Comparison of ENCODE assay signal across 8 cellular contexts in genomic region chr7:5527387-5528070, GRCh38. TPM values are rescaled to one million over a fixed set of nuclear protein-coding genes. Genes with fewer than 3 reads are reported as not detected.
DNase-seq lines count a peak whose midpoint lies in the region; ATAC-seq, FAIRE-seq and TF ChIP-seq lines count a peak whose summit lies in the region.
"Not testable (repeated sequence)": the region's sequence is repeated elsewhere in the genome, so short reads cannot be mapped to it uniquely, and the experiment has no call there.

No MANE protein-coding gene starts in this region.

- TF ChIP-seq RAD21 in HepG2 (CRISPR knock-in tag; IDR thresholded peaks at IDR 0.05): not testable (repeated sequence)

- H3K4me1 ChIP-seq in DOHH2 (ENCODE audit: control insufficient read depth, low read length) (peaks cover 37% of the 10 kb centered on the region), HepG2 (ENCODE audit: insufficient read depth, low read length) (peaks cover 30% of the 10 kb centered on the region), thyroid gland (peaks cover 31 to 34% of the 10 kb centered on the region in 2 donors)
- H3K4me1 ChIP-seq in pancreas: not testable (repeated sequence)

- BruUV-seq in HepG2 (replicated peaks; lab: Mats Ljungman, UMichigan): TSS peak; percentile 68

- H3K9me3 ChIP-seq in DOHH2 (ENCODE audit: control insufficient read depth, insufficient read depth, low read length); HepG2 (ENCODE audit: low read length); pancreas; thyroid gland: not testable (repeated sequence)

- not testable (repeated sequence) for TF ChIP-seq EP300 in HepG2 (IDR thresholded peaks at IDR 0.05; ENCODE audit: low read depth in 2 of 2, low read length in 2 of 2); HepG2 (CRISPR knock-in tag; IDR thresholded peaks at IDR 0.05; ENCODE audit: borderline replicate concordance)

- H3K79me2 ChIP-seq in DOHH2 (ENCODE audit: control insufficient read depth, low read length) (peaks cover 35% of the 10 kb centered on the region), HepG2 (ENCODE audit: insufficient read depth, low read length) (peaks cover 27% of the 10 kb centered on the region)

- in situ Hi-C loops in astrocyte of the spinal cord (cut with HindIII; ENCODE audit: low sequenced_read_pairs); HepG2 (cut with HindIII; ENCODE audit: extremely low pct_ligation_motif_present, low pct_unique_long_range_greater_than_20kb): not testable (repeated sequence)

- H3F3A ChIP-seq in DOHH2 (ENCODE audit: control insufficient read depth, insufficient read depth): peaks cover 84% of the 10 kb centered on the region

- not testable (repeated sequence) for H2AFZ ChIP-seq in HepG2 (ENCODE audit: low read length)

- WGBS in HepG2 (ENCODE audit: low lambda C conversion rate): 85% methylated on average over 17 of the region's 19 CpGs
- 66 to 68% methylated on average over 19 of the region's 19 CpGs for WGBS in pancreas, 2 donors
- WGBS in thyroid gland, 2 donors: 59% methylated on average over 17 to 18 of the region's 19 CpGs

- not testable (repeated sequence) for H3K9me2 ChIP-seq in DOHH2 (replicated peaks; ENCODE audit: control insufficient read depth, low read length)

- DNase-seq in Jurkat, Clone E6-1 (ENCODE audit: low read depth, low spot score); astrocyte of the spinal cord (ENCODE audit: low read depth, low spot score); HepG2 (ENCODE audit: low spot score); thyroid gland: not testable (repeated sequence)
- peak; percentile 48 for DNase-seq in activated CD4-positive, alpha-beta T cell treated with anti-CD3 and anti-CD28 coated beads for 1 hour
- DNase-seq in fibroblast of gingiva (ENCODE audit: low read depth) (peak; percentile 26), pancreas (peak in 2 of 6 donors; percentile 26 to 30)

- H3K36me3 ChIP-seq in DOHH2 (ENCODE audit: control insufficient read depth, low read length) (peaks cover 70% of the 10 kb centered on the region), HepG2 (replicated peaks in 1 of 2; ENCODE audit: control insufficient read depth in 1 of 2, insufficient read depth in 2 of 2, low read length in 2 of 2) (peaks cover 8 to 29% of the 10 kb centered on the region in 2 experiments), pancreas (peaks cover 0 to 37% (median 33%) of the 10 kb centered on the region in 3 donors), thyroid gland (peaks cover 36 to 40% of the 10 kb centered on the region in 2 donors)

- H3K27me3 ChIP-seq in DOHH2 (ENCODE audit: control insufficient read depth, low read length); HepG2 (ENCODE audit: control insufficient read depth in 1 of 2, insufficient read depth in 2 of 2, low read length in 2 of 2); pancreas; thyroid gland: not testable (repeated sequence)

- not testable (repeated sequence) for FAIRE-seq in HepG2 (lab: Jason Lieb, UNC); pancreas (lab: Jason Lieb, UNC)

- H3K4me2 ChIP-seq in DOHH2 (ENCODE audit: low read length) (peak overlapping the region; percentile 80), HepG2 (ENCODE audit: low read depth, low read length) (peak overlapping the region; percentile 69; the same call in 1 of the 2 replicates)

- CTCF ChIA-PET in HepG2 (lab: Yijun Ruan, JAX; ENCODE audit: low intra/inter-chr PET ratio, low total read pairs): not testable (repeated sequence)

- peak in 1 of 2 experiments; percentile 64; a peak in 2 of 4 replicates for TF ChIP-seq POLR2A in HepG2 (IDR thresholded peaks at IDR 0.05; ENCODE audit: insufficient read depth in 1 of 2, low read depth in 2 of 2, low read length in 2 of 2)
- not testable (repeated sequence) for TF ChIP-seq POLR2A in thyroid gland (IDR thresholded peaks at IDR 0.05)

- ATAC-seq in HepG2, pancreas: not testable (repeated sequence)

- H4K20me1 ChIP-seq in DOHH2 (ENCODE audit: control insufficient read depth, insufficient read depth, low read depth, low read length) (peaks cover 20% of the 10 kb centered on the region), HepG2 (ENCODE audit: insufficient read depth, low read length) (peaks cover 33% of the 10 kb centered on the region)

- TF ChIP-seq CTCF in DOHH2 (IDR thresholded peaks at IDR 0.05; ENCODE audit: low read depth, low read length, poor library complexity, severe bottlenecking); astrocyte of the spinal cord (IDR thresholded peaks at IDR 0.05; ENCODE audit: low read depth, low read length); HepG2 (CRISPR knock-in tag; IDR thresholded peaks at IDR 0.05); pancreas (IDR thresholded peaks at IDR 0.05); thyroid gland (IDR thresholded peaks at IDR 0.05): not testable (repeated sequence)

- H3K9ac ChIP-seq in HepG2 (ENCODE audit: insufficient read depth, low read depth, low read length): not testable (repeated sequence)

- H3K4me3 ChIP-seq in DOHH2 (ENCODE audit: low read length): peak overlapping the region; percentile 79
- peak overlapping the region; percentile 89 for H3K4me3 ChIP-seq in Jurkat, Clone E6-1 (ENCODE audit: low read length)
- peak overlapping the region; percentile 81 for H3K4me3 ChIP-seq in astrocyte of the spinal cord (ENCODE audit: low read depth, low read length)
- H3K4me3 ChIP-seq in HepG2 (replicated peaks in 1 of 3; ENCODE audit: insufficient read depth in 1 of 3, low read depth in 2 of 3, low read length in 3 of 3): peak overlapping the region in 2 of 3 experiments; percentile 89 to 93; a peak in 4 of 6 replicates
- peak overlapping the region; percentile 5 to 100 (median 88) for H3K4me3 ChIP-seq in pancreas
- peak overlapping the region in 1 of 3 donors; percentile 88 for H3K4me3 ChIP-seq in thyroid gland (replicated peaks in 1 of 3)

- intact Hi-C loops in HepG2 (cut with micrococcal nuclease; ENCODE audit: unreplicated experiment); pancreas (cut with DNase I); thyroid gland (cut with DNase I): not testable (repeated sequence)

- H3K27ac ChIP-seq in DOHH2 (ENCODE audit: low read depth, low read length): peak overlapping the region; percentile 92; the same call in 1 of the 2 replicates
- not testable (repeated sequence) for H3K27ac ChIP-seq in HepG2 (ENCODE audit: extremely low read length, insufficient read depth, low read length)
- peak overlapping the region in 1 of 4 donors; percentile 10 for H3K27ac ChIP-seq in pancreas
- peak overlapping the region; percentile 100 for H3K27ac ChIP-seq in thyroid gland

- POLR2A ChIA-PET in HepG2 (lab: Yijun Ruan, JAX): interaction anchor here (1.2 kb wide), 1 partner anchor 31 kb away, joined by 7 read pairs; no protein-coding TSS in a partner anchor

RNA-seq across cellular contexts. Expression of gene ACTB, which starts 2.9 kb away (rescaled TPM):
- 12,249 TPM for polyA plus RNA-seq in Jurkat, Clone E6-1 (2012; ENCODE audit: insufficient read depth, insufficient read length)
- 983 and 1,099 TPM in 2 replicates for total RNA-seq in HepG2 (2016; rRNA removed; fragmentation: Illumina TruSeq; extraction: Trizol)
- 406 and 413 TPM in 2 replicates for total RNA-seq in HepG2 (2016; cell fraction: cytosol; rRNA removed; fragmentation: Illumina TruSeq; extraction: Trizol; ENCODE audit: low read depth)
- total RNA-seq in HepG2 (2016; cell fraction: insoluble cytoplasmic fraction; rRNA removed; fragmentation: Illumina TruSeq; extraction: Trizol): 966 and 972 TPM in 2 replicates
- 815 and 929 TPM in 2 replicates for total RNA-seq in HepG2 (2016; cell fraction: membrane; rRNA removed; fragmentation: Illumina TruSeq; extraction: Trizol)
- 668 and 755 TPM in 2 replicates for total RNA-seq in HepG2 (2016; cell fraction: nucleus; rRNA removed; fragmentation: Illumina TruSeq; extraction: Trizol)
- polyA plus RNA-seq in HepG2 (2011; rRNA removed): 984 and 1,160 TPM in 2 replicates
- polyA plus RNA-seq in HepG2 (2011; cell fraction: cytosol; rRNA removed): 567 and 620 TPM in 2 replicates
- polyA plus RNA-seq in HepG2 (2011; cell fraction: nucleus; rRNA removed): 1,565 and 1,995 TPM in 2 replicates
- polyA plus RNA-seq in HepG2 (2012): 984 and 1,070 TPM in 2 replicates
- polyA plus RNA-seq in HepG2 (2016; cell fraction: cytosol; fragmentation: Illumina TruSeq; extraction: Trizol; ENCODE audit: low read depth): 510 and 558 TPM in 2 replicates
- polyA plus RNA-seq in HepG2 (2016; cell fraction: insoluble cytoplasmic fraction; fragmentation: Illumina TruSeq; extraction: Trizol; ENCODE audit: low read depth): 1,764 and 2,207 TPM in 2 replicates
- polyA plus RNA-seq in HepG2 (2016; cell fraction: membrane; fragmentation: Illumina TruSeq; extraction: Trizol; ENCODE audit: low read depth): 1,095 and 1,097 TPM in 2 replicates
- 1,747 and 1,824 TPM in 2 replicates for polyA plus RNA-seq in HepG2 (2016; cell fraction: nucleus; fragmentation: Illumina TruSeq; extraction: Trizol; ENCODE audit: insufficient read depth, low read depth)
- polyA minus RNA-seq in HepG2 (2011; rRNA and poly(A)+ RNA removed; ENCODE audit: low replicate concordance): 2,677 and 2,857 TPM in 2 replicates
- polyA minus RNA-seq in HepG2 (2011; cell fraction: cytosol; rRNA and poly(A)+ RNA removed): 1,014 and 1,055 TPM in 2 replicates
- 329 and 574 TPM in 2 replicates for polyA minus RNA-seq in HepG2 (2011; cell fraction: nucleus; rRNA and poly(A)+ RNA removed)
- 1,000 to 10,000 TPM in 2 of 6 donors, 100 to 1,000 TPM in 4; 444 to 1,539 (median 804) TPM for total RNA-seq in pancreas
- 1,000 to 10,000 TPM in 1 of 2 donors, 100 to 1,000 TPM in 1; 897 to 2,761 TPM for polyA plus RNA-seq in pancreas
- 1,000 to 10,000 TPM in 3 of 4 donors, 100 to 1,000 TPM in 1; 848 to 2,475 (median 1,538) TPM for total RNA-seq in thyroid gland

RNA-seq across cellular contexts. Expression of gene FBXL18, which starts 13.9 kb away (rescaled TPM):
- polyA plus RNA-seq in Jurkat, Clone E6-1 (2012; ENCODE audit: insufficient read depth, insufficient read length): 4.5 TPM
- total RNA-seq in HepG2 (2016; rRNA removed; fragmentation: Illumina TruSeq; extraction: Trizol) (3.9 TPM in 2 replicates), pancreas (1 to 10 TPM; 3.7 to 6.8 (median 4.2) TPM), thyroid gland (10 to 100 TPM in 3 of 4 donors, 1 to 10 TPM in 1; 6.2 to 12.7 (median 10.4) TPM)
- 1.1 and 1.6 TPM in 2 replicates for total RNA-seq in HepG2 (2016; cell fraction: cytosol; rRNA removed; fragmentation: Illumina TruSeq; extraction: Trizol; ENCODE audit: low read depth)
- total RNA-seq in HepG2 (2016; cell fraction: insoluble cytoplasmic fraction; rRNA removed; fragmentation: Illumina TruSeq; extraction: Trizol): 3.7 and 4.0 TPM in 2 replicates
- 1.5 and 2.0 TPM in 2 replicates for total RNA-seq in HepG2 (2016; cell fraction: membrane; rRNA removed; fragmentation: Illumina TruSeq; extraction: Trizol)
- total RNA-seq in HepG2 (2016; cell fraction: nucleus; rRNA removed; fragmentation: Illumina TruSeq; extraction: Trizol): 2.9 and 3.3 TPM in 2 replicates
- polyA plus RNA-seq in HepG2 (2011; rRNA removed) (1.1 and 1.5 TPM in 2 replicates), pancreas (1 to 10 TPM; 2.1 to 3.0 TPM)
- 0.63 and 1.1 TPM in 2 replicates for polyA plus RNA-seq in HepG2 (2011; cell fraction: cytosol; rRNA removed)
- 4.2 and 7.3 TPM in 2 replicates for polyA plus RNA-seq in HepG2 (2011; cell fraction: nucleus; rRNA removed)
- polyA plus RNA-seq in HepG2 (2012): 1.5 and 2.0 TPM in 2 replicates
- polyA plus RNA-seq in HepG2 (2016; cell fraction: cytosol; fragmentation: Illumina TruSeq; extraction: Trizol; ENCODE audit: low read depth): 0.17 and 0.19 TPM in 2 replicates
- 1.4 and 2.4 TPM in 2 replicates for polyA plus RNA-seq in HepG2 (2016; cell fraction: insoluble cytoplasmic fraction; fragmentation: Illumina TruSeq; extraction: Trizol; ENCODE audit: low read depth)
- polyA plus RNA-seq in HepG2 (2016; cell fraction: membrane; fragmentation: Illumina TruSeq; extraction: Trizol; ENCODE audit: low read depth): 0.11 and 0.30 TPM in 2 replicates
- 2.1 and 2.5 TPM in 2 replicates for polyA plus RNA-seq in HepG2 (2016; cell fraction: nucleus; fragmentation: Illumina TruSeq; extraction: Trizol; ENCODE audit: insufficient read depth, low read depth)
- polyA minus RNA-seq in HepG2 (2011; rRNA and poly(A)+ RNA removed; ENCODE audit: low replicate concordance): 9.2 and 12.0 TPM in 2 replicates
- polyA minus RNA-seq in HepG2 (2011; cell fraction: cytosol; rRNA and poly(A)+ RNA removed): 3.7 and 4.0 TPM in 2 replicates
- 4.1 and 4.5 TPM in 2 replicates for polyA minus RNA-seq in HepG2 (2011; cell fraction: nucleus; rRNA and poly(A)+ RNA removed)
